9 cellular contexts compared by ENCODE assay signal in the genomic region with DNA sequence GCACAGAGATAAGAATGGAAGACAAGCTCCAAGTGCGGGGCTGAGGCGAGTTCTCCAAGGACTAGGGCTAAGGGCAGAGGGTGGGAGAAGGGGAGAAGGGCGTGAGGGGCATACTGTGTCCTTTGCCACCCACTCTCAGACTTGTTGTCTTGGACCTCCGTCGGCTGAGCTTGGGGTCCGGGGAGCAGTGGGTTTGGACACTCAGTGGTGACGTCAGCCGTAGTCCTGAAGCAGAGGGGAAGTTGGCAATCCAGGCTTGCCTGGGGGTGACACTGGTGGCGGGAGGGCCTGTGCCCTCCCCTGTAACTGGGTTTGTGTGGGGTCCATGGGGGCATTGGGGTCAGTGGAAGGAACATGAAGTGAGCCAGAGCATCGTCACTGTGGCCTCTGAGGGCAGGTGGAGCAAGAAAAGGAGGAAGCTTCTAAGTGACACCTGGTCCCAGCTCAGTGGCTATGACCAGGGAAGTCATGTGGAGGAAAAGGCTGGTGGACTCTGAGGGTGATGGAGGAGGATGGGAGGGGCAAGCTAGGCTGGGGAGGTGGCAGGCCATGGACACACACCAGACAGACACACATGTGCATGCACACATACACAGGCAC. TPM values are rescaled to one million over a fixed set of nuclear protein-coding genes. Genes with fewer than 3 reads are reported as not detected.
DNase-seq lines count a peak whose midpoint lies in the region; ATAC-seq and TF ChIP-seq lines count a peak whose summit lies in the region.
"Had no signal": no experiment of that assay in that cellular context is flagged by ENCODE, and none has a peak within 500 bp of the region (broad histone marks: within the 10 kb centered on the region; RNA-seq: fewer than 3 reads in every experiment).

No MANE protein-coding gene starts in this region.

- H2AFZ ChIP-seq in OCI-LY1 (ENCODE audit: low read length): no peak overlapping the region
- no peak overlapping the region for H2AFZ ChIP-seq in osteoblast (ENCODE audit: low read length)

- no peak overlapping the region for H3K4me3 ChIP-seq in CD8-positive, alpha-beta memory T cell (ENCODE audit: low read length)
- H3K4me3 ChIP-seq in OCI-LY1 (ENCODE audit: low read depth, low read length, poor library complexity, severe bottlenecking): peak overlapping the region; percentile 26
- H3K4me3 ChIP-seq in effector memory CD4-positive, alpha-beta T cell (ENCODE audit: insufficient read depth, low read depth, low read length, poor library complexity, severe bottlenecking): no peak overlapping the region
- H3K4me3 ChIP-seq in osteoblast (ENCODE audit: insufficient read depth, low read length): no peak overlapping the region
- H3K4me3 ChIP-seq in gastroesophageal sphincter: no peak overlapping the region

- H3K9me3 ChIP-seq in CD8-positive, alpha-beta memory T cell (ENCODE audit: low read length): no peaks in the 10 kb centered on the region
- H3K9me3 ChIP-seq in OCI-LY1 (ENCODE audit: low read length) (no peaks in the 10 kb centered on the region), osteoblast (ENCODE audit: low read depth, low read length) (no peaks in the 10 kb centered on the region), gastroesophageal sphincter (no peaks in the 10 kb centered on the region)
- H3K9me3 ChIP-seq in effector memory CD4-positive, alpha-beta T cell (ENCODE audit: control insufficient read depth, low read length): no peaks in the 10 kb centered on the region

- no peak overlapping the region for H3K27ac ChIP-seq in CD8-positive, alpha-beta memory T cell (ENCODE audit: low read depth, low read length)
- H3K27ac ChIP-seq in OCI-LY1 (ENCODE audit: low read depth, low read length, poor library complexity, severe bottlenecking) (peak overlapping the region; percentile 98), osteoblast (ENCODE audit: low read depth, low read length) (peak overlapping the region; percentile 69), gastroesophageal sphincter (peak overlapping the region in 2 of 4 donors; percentile 67 to 69)
- H3K27ac ChIP-seq in effector memory CD4-positive, alpha-beta T cell (ENCODE audit: insufficient read depth, low read length, poor library complexity, severe bottlenecking): peak overlapping the region; percentile 50

- TF ChIP-seq EP300 in gastroesophageal sphincter (IDR thresholded peaks at IDR 0.05): no peak

- peaks cover 61% of the 10 kb centered on the region for H3K4me1 ChIP-seq in CD8-positive, alpha-beta memory T cell (ENCODE audit: insufficient read depth, low read length)
- H3K4me1 ChIP-seq in OCI-LY1 (ENCODE audit: insufficient read depth, low read length, severe bottlenecking): peaks cover 62% of the 10 kb centered on the region
- H3K4me1 ChIP-seq in effector memory CD4-positive, alpha-beta T cell (ENCODE audit: control insufficient read depth, insufficient read depth, low read length, poor library complexity, severe bottlenecking): peaks cover 47% of the 10 kb centered on the region
- H3K4me1 ChIP-seq in osteoblast (ENCODE audit: insufficient read depth, low read length): peaks cover 31% of the 10 kb centered on the region
- peaks cover 18 to 86% (median 48%) of the 10 kb centered on the region in 3 donors for H3K4me1 ChIP-seq in gastroesophageal sphincter

- H3K27me3 Mint-ChIP-seq in CD8-positive, alpha-beta memory T cell: no peaks in the 10 kb centered on the region

- H3K27ac Mint-ChIP-seq in CD8-positive, alpha-beta memory T cell: peak overlapping the region; percentile 31 to 94 (median 88)

- no peaks in the 10 kb centered on the region for H3K79me2 ChIP-seq in OCI-LY1 (ENCODE audit: insufficient read depth, low read length)
- H3K79me2 ChIP-seq in osteoblast (ENCODE audit: insufficient read depth, low read length): peaks cover 84% of the 10 kb centered on the region

- H4K20me1 ChIP-seq in OCI-LY1 (ENCODE audit: insufficient read depth, low read length): no peaks in the 10 kb centered on the region
- H4K20me1 ChIP-seq in osteoblast (ENCODE audit: insufficient read depth, low read length): peaks cover 75% of the 10 kb centered on the region

- H3K4me2 ChIP-seq in OCI-LY1 (ENCODE audit: low read length) (peak overlapping the region; percentile 62), osteoblast (ENCODE audit: insufficient read depth, low read length) (no peak overlapping the region)

- peaks cover 9% of the 10 kb centered on the region for H3K36me3 ChIP-seq in CD8-positive, alpha-beta memory T cell (ENCODE audit: insufficient read depth, low read length)
- H3K36me3 ChIP-seq in OCI-LY1 (ENCODE audit: insufficient read depth, low read length): peaks cover 8% of the 10 kb centered on the region; the same call in 1 of the 2 replicates
- H3K36me3 ChIP-seq in effector memory CD4-positive, alpha-beta T cell (ENCODE audit: control insufficient read depth, insufficient read depth, low read length): no peaks in the 10 kb centered on the region
- peaks cover 14% of the 10 kb centered on the region for H3K36me3 ChIP-seq in osteoblast (ENCODE audit: insufficient read depth, low read length)
- peaks cover 0 to 26% of the 10 kb centered on the region in 2 donors for H3K36me3 ChIP-seq in gastroesophageal sphincter

- WGBS in gastroesophageal sphincter (ENCODE audit: low coverage in 1 of 2), 2 donors: 77 to 84% methylated on average over 4 of the region's 10 CpGs

- CTCF ChIA-PET in CD8-positive, alpha-beta memory T cell (lab: Charles Lee): no interaction called here

- H3K36me3 Mint-ChIP-seq in CD8-positive, alpha-beta memory T cell: peaks cover 0 to 42% (median 6%) of the 10 kb centered on the region in 3 donors

- H3K9me2 ChIP-seq in OCI-LY1 (ENCODE audit: low read depth, low read length): no peaks in the 10 kb centered on the region

- H3F3A ChIP-seq in OCI-LY1 (ENCODE audit: insufficient read depth, low read length): 0 out of 2 replicates have a peak, but pooled peaks cover 3% of the 10 kb centered on the region

- H3K4me3 Mint-ChIP-seq in CD8-positive, alpha-beta memory T cell: peak overlapping the region in 6 of 7 donors; percentile 70 to 80 (median 78)

- ATAC-seq in HG03378 (IDR thresholded peaks at IDR 0.05; ENCODE audit: unreplicated experiment) (no peak), gastroesophageal sphincter (no peak), HG02938 (IDR thresholded peaks at IDR 0.05; ENCODE audit: unreplicated experiment) (no peak), GM19351 (IDR thresholded peaks at IDR 0.05; ENCODE audit: unreplicated experiment) (no peak)

- no peaks in the 10 kb centered on the region for H3K9me3 Mint-ChIP-seq in CD8-positive, alpha-beta memory T cell

- no peak for DNase-seq in CD8-positive, alpha-beta memory T cell
- no peak for DNase-seq in effector memory CD4-positive, alpha-beta T cell
- DNase-seq in osteoblast (ENCODE audit: insufficient read length, low spot score, missing footprints): no peak
- DNase-seq: cortex of kidney had no signal

- POLR2A ChIA-PET in CD8-positive, alpha-beta memory T cell (lab: Charles Lee): no interaction called here

- no peak for TF ChIP-seq POLR2A in gastroesophageal sphincter (IDR thresholded peaks at IDR 0.05)

- H3K9ac ChIP-seq in OCI-LY1 (ENCODE audit: low read length): peak overlapping the region; percentile 58

- H3K4me1 Mint-ChIP-seq in CD8-positive, alpha-beta memory T cell: peaks cover 67 to 75% (median 68%) of the 10 kb centered on the region in 3 donors

- no peaks in the 10 kb centered on the region for H3K27me3 ChIP-seq in CD8-positive, alpha-beta memory T cell (ENCODE audit: insufficient read depth, low read length, poor library complexity, severe bottlenecking)
- no peaks in the 10 kb centered on the region for H3K27me3 ChIP-seq in OCI-LY1 (ENCODE audit: insufficient read depth, low read length)
- no peaks in the 10 kb centered on the region for H3K27me3 ChIP-seq in effector memory CD4-positive, alpha-beta T cell (replicated peaks; ENCODE audit: control insufficient read depth, insufficient read depth, low read length, poor library complexity, severe bottlenecking)
- H3K27me3 ChIP-seq in osteoblast (ENCODE audit: insufficient read depth, low read length): no peaks in the 10 kb centered on the region
- no peaks in the 10 kb centered on the region for H3K27me3 ChIP-seq in gastroesophageal sphincter

- TF ChIP-seq CTCF in OCI-LY1 (IDR thresholded peaks at IDR 0.05; ENCODE audit: low read length): no peak
- TF ChIP-seq CTCF in osteoblast (IDR thresholded peaks at IDR 0.05; ENCODE audit: extremely low read depth, low read depth, low read length): no peak
- TF ChIP-seq CTCF in gastroesophageal sphincter (IDR thresholded peaks at IDR 0.05): no peak

RNA-seq across cellular contexts. Expression of a gene that starts 17.6 kb away (rescaled TPM):
- total RNA-seq in CD8-positive, alpha-beta memory T cell: 100 to 1,000 TPM; 234 to 240 TPM
- polyA plus RNA-seq in CD8-positive, alpha-beta memory T cell: 548 TPM
- 331 and 455 TPM in 2 replicates for total RNA-seq in osteoblast
- 100 to 1,000 TPM; 285 to 421 (median 292) TPM for total RNA-seq in gastroesophageal sphincter

RNA-seq across cellular contexts. Expression of a gene that starts 43.1 kb away (rescaled TPM):
- total RNA-seq in CD8-positive, alpha-beta memory T cell: not detected
- polyA plus RNA-seq in CD8-positive, alpha-beta memory T cell: not detected
- total RNA-seq in osteoblast (3.2 and 4.0 TPM in 2 replicates), gastroesophageal sphincter (under 1 TPM in 3 of 4 donors, not detected in 1; 0.19 to 0.67 (median 0.47) TPM)
